In the genomic region with DNA sequence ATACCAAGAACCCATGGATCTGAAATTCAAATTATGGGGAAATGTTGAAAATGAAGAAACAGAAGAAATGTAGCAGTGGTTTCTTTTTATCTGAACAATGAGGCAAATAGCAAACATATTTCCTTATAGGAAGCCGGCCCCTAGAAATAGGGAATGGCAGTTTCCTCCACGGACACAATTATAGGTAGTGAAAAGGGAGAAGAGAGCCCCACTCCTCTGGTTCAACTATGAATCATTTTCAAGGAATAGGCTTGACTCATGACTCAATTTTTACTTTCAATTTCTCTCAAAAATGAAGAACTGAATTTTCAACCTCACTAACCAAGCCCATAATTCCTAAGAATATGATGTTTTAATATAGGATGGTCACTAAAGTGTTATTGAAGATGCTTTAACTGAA, we compare ENCODE assay signal across 19 cellular contexts.
DNase-seq lines count a peak whose midpoint lies in the region; TF ChIP-seq lines count a peak whose summit lies in the region.
"Had no signal": no experiment of that assay in that cellular context is flagged by ENCODE, and none has a peak within 500 bp of the region (broad histone marks: within the 10 kb centered on the region; RNA-seq: fewer than 3 reads in every experiment).

No MANE protein-coding gene starts in this region.

- in situ Hi-C loops in GM13976 (cut with MboI; ENCODE audit: low sequenced_read_pairs, unreplicated experiment), result no loop called here

- no peak overlapping the region for H3K27ac Mint-ChIP-seq in activated T-helper 1 cell treated with anti-CD3 and anti-CD28 coated beads, Interleukin-12 subunit alpha, Interleukin-12 subunit beta, Interleukin-2, Interleukin-4 antibody, amounts not matched to agents 30 ng/mL and 10 ng/mL and 1 ng/mL, durations not matched to agents 14 hours and 24 hours and 36 hours
- H3K27ac Mint-ChIP-seq: B cell; CD4-positive, alpha-beta memory T cell; GM23338; H9 had no signal

- peaks cover 11% of the 10 kb centered on the region for H3K9me3 Mint-ChIP-seq in activated T-helper 1 cell treated with anti-CD3 and anti-CD28 coated beads, Interleukin-12 subunit alpha, Interleukin-12 subunit beta, Interleukin-2, Interleukin-4 antibody, amounts not matched to agents 30 ng/mL and 10 ng/mL and 1 ng/mL, durations not matched to agents 14 hours and 24 hours and 36 hours

- CTCF ChIA-PET in RWPE1 (lab: Yijun Ruan, JAX), result no interaction called here

- POLR2A ChIA-PET in RWPE1 (lab: Yijun Ruan, JAX; ENCODE audit: low non-redundant PET), result no interaction called here

- H3K4me1 ChIP-seq in Peyer's patch, result no peaks in the 10 kb centered on the region

- no peaks in the 10 kb centered on the region for H3K9me3 ChIP-seq in Peyer's patch

- TF ChIP-seq CTCF in RWPE1 (conservative IDR thresholded peaks at IDR 0.05; ENCODE audit: low read depth), result no peak
- no peak for TF ChIP-seq CTCF in epithelial cell of esophagus (IDR thresholded peaks at IDR 0.05; ENCODE audit: insufficient read depth, low read depth, low read length, missing control alignments)
- no peak for TF ChIP-seq CTCF in GM13976 (IDR thresholded peaks at IDR 0.05; ENCODE audit: borderline replicate concordance, control extremely low read depth, extremely low read depth, insufficient read depth, missing control alignments)
- no peak for TF ChIP-seq CTCF in Peyer's patch (IDR thresholded peaks at IDR 0.05)

- no peak overlapping the region for H3K4me3 Mint-ChIP-seq in activated T-helper 1 cell treated with anti-CD3 and anti-CD28 coated beads, Interleukin-12 subunit alpha, Interleukin-12 subunit beta, Interleukin-2, Interleukin-4 antibody, amounts not matched to agents 30 ng/mL and 10 ng/mL and 1 ng/mL, durations not matched to agents 14 hours and 24 hours and 36 hours
- H3K4me3 Mint-ChIP-seq: B cell; CD4-positive, alpha-beta memory T cell; GM23338; H9; IgD-negative memory B cell had no signal

- no peak for TF ChIP-seq POLR2A in Peyer's patch (IDR thresholded peaks at IDR 0.05)

- H3K27me3 Mint-ChIP-seq in activated T-helper 1 cell treated with anti-CD3 and anti-CD28 coated beads, Interleukin-12 subunit alpha, Interleukin-12 subunit beta, Interleukin-2, Interleukin-4 antibody, amounts not matched to agents 30 ng/mL and 10 ng/mL and 1 ng/mL, durations not matched to agents 14 hours and 24 hours and 36 hours (ENCODE audit: insufficient read depth), result peaks cover 3% of the 10 kb centered on the region
- H3K27me3 Mint-ChIP-seq: B cell; CD4-positive, alpha-beta memory T cell had no signal

- DNase-seq in Daoy (ENCODE audit: low read depth) (peak; percentile 3), M059J (ENCODE audit: low read depth) (peak; percentile 11), RWPE1 (ENCODE audit: low spot score) (peak; percentile 8), epithelial cell of esophagus (ENCODE audit: low read depth) (peak; percentile 2), GM13976 (ENCODE audit: low spot score) (no peak), Peyer's patch (no peak), NCI-H82 (lab: John Stamatoyannopoulos, UW) (no peak)
- DNase-seq in activated T-helper 1 cell treated with anti-CD3 and anti-CD28 coated beads, Interleukin-12 subunit alpha, Interleukin-12 subunit beta, Interleukin-2, Interleukin-4 antibody, amounts not matched to agents 30 ng/mL and 10 ng/mL and 1 ng/mL, durations not matched to agents 14 hours and 24 hours and 36 hours (ENCODE audit: low spot score), result no peak
- DNase-seq: C1 segment of cervical spinal cord; CD4-positive, alpha-beta memory T cell; DMS153; DMS79 treated with DMSO at 0.1 percent for 48 hours; GF-D8; H9; KG1 had no signal

- H3K36me3 ChIP-seq in Peyer's patch, result no peaks in the 10 kb centered on the region

- intact Hi-C loops in activated T-helper 1 cell treated with anti-CD3 and anti-CD28 coated beads, Interleukin-12 subunit alpha, Interleukin-12 subunit beta, Interleukin-2, Interleukin-4 antibody, amounts not matched to agents 30 ng/mL and 10 ng/mL and 1 ng/mL, durations not matched to agents 14 hours and 24 hours and 36 hours (cut with micrococcal nuclease), result no loop called here

- no peaks in the 10 kb centered on the region for H3K4me1 Mint-ChIP-seq in activated T-helper 1 cell treated with anti-CD3 and anti-CD28 coated beads, Interleukin-12 subunit alpha, Interleukin-12 subunit beta, Interleukin-2, Interleukin-4 antibody, amounts not matched to agents 30 ng/mL and 10 ng/mL and 1 ng/mL, durations not matched to agents 14 hours and 24 hours and 36 hours (ENCODE audit: low read depth)
- H3K4me1 Mint-ChIP-seq: B cell; CD4-positive, alpha-beta memory T cell; GM23338; H9; IgD-negative memory B cell had no signal

- H3K4me3 ChIP-seq in epithelial cell of esophagus (ENCODE audit: low read length) (no peak overlapping the region), Peyer's patch (no peak overlapping the region)
- H3K4me3 ChIP-seq: GM23338 had no signal

- H3K36me3 Mint-ChIP-seq in activated T-helper 1 cell treated with anti-CD3 and anti-CD28 coated beads, Interleukin-12 subunit alpha, Interleukin-12 subunit beta, Interleukin-2, Interleukin-4 antibody, amounts not matched to agents 30 ng/mL and 10 ng/mL and 1 ng/mL, durations not matched to agents 14 hours and 24 hours and 36 hours (ENCODE audit: low read depth), result no peaks in the 10 kb centered on the region
- H3K36me3 Mint-ChIP-seq: CD4-positive, alpha-beta memory T cell; IgD-negative memory B cell had no signal

- no peaks in the 10 kb centered on the region for H3K27me3 ChIP-seq in Peyer's patch

- H3K27ac ChIP-seq in RWPE1 (no peak overlapping the region), Peyer's patch (no peak overlapping the region)
- H3K27ac ChIP-seq: HL-60 had no signal

Comparison
In these comparisons a context has a peak if more than half of its experiments do, and no peak if none do; other contexts are left out.
1. DNase-seq: peak in Daoy (single experiment), M059J (single experiment), RWPE1 (single experiment) and epithelial cell of esophagus (single experiment); none in GM13976 (single experiment), Peyer's patch (0 of 3), activated T-helper 1 cell treated with anti-CD3 and anti-CD28 coated beads, Interleukin-12 subunit alpha, Interleukin-12 subunit beta, Interleukin-2, Interleukin-4 antibody, amounts not matched to agents 30 ng/mL and 10 ng/mL and 1 ng/mL, durations not matched to agents 14 hours and 24 hours and 36 hours (single experiment) and NCI-H82 (single experiment).